8 cellular contexts compared by ENCODE assay signal in the genomic region with DNA sequence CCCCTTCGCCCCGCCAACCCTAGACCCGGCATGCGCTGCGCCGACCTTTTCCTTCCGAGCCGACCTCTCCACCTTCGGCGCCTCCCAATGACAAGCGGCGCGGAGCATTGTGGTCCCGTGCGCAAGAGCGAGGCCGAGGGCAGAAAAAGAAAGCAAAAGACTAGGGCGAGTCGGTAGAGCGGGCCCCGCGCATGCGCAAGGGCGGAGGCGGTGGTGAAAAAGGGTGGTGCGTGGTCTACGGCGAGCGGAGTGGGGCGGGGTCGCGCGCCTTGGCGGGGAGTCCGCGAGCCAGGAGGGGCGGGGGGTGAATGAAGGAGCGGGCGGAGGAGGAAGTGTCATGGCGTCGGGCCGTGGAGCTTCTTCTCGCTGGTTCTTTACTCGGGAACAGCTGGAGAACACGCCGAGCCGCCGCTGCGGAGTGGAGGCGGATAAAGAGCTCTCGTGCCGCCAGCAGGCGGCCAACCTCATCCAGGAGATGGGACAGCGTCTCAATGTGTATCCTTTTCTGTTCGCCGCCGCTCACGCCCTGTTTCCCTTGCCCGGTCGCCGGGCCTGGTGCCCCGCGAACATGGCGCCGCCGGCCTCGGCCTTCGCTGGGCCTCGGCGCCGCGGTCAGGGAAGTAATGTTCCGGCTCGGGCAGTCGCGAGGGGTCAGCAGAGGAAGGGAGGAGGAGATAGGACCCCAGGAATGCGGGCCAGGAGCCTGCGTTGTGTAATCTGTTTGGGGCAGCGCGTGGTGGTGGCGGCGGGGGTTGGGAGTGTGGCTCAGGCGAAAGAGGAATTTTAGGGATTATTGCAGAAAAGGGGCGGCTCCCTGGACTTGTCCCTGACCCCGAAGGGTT. TPM values are rescaled to one million over a fixed set of nuclear protein-coding genes. Genes with fewer than 3 reads are reported as not detected.
DNase-seq lines count a peak whose midpoint lies in the region; ATAC-seq, FAIRE-seq and TF ChIP-seq lines count a peak whose summit lies in the region.

A gene (plus strand): TSS at position 305 of the 842 bp plus-strand sequence. CDS start 33 bp downstream, at position 338.

- H2BK20ac ChIP-seq in IMR-90 (ENCODE audit: low read depth, low read length), result no peak within 1 kb of the TSS; the same call in 1 of the 2 replicates

- peak within 1 kb of the TSS; percentile 87 for H3K18ac ChIP-seq in IMR-90 (ENCODE audit: low read depth, low read length)

- H3K9ac ChIP-seq in IMR-90 (ENCODE audit: low read depth, low read length) (peak within 1 kb of the TSS; percentile 98), endothelial cell of umbilical vein (replicated peaks; ENCODE audit: extremely low read depth, insufficient read depth, low read length) (peak within 1 kb of the TSS; percentile 97)

- H3K4ac ChIP-seq in IMR-90 (ENCODE audit: low read depth, low read length), result peak within 1 kb of the TSS; percentile 94

- DNase-seq in D721Med (ENCODE audit: insufficient read length, low spot score) (peak; percentile 87), IMR-90 (peak; percentile 98), OCI-M1 (lab: John Stamatoyannopoulos, UW) (peak; percentile 99), activated T-cell treated with anti-CD3 and anti-CD28 coated beads for 24 hours (ENCODE audit: low read depth) (peak; percentile 100), endothelial cell of umbilical vein (ENCODE audit: low read depth, low spot score) (peak; percentile 99), midbrain (lab: John Stamatoyannopoulos, UW) (peak; percentile 98)
- peak; percentile 99 for DNase-seq in stimulated activated CD8-positive, alpha-beta memory T cell treated with anti-CD3 and anti-CD28 coated beads, Interleukin-2, amount 100 ng/mL, for 1 hour (ENCODE audit: low read depth in 2 of 2)

- H3K14ac ChIP-seq in IMR-90 (replicated peaks; ENCODE audit: low read depth, low read length), result peak within 1 kb of the TSS; percentile 96

- in situ Hi-C loops in IMR-90 (cut with MboI; ENCODE audit: low sequenced_read_pairs), result loop anchor here (10.0 to 25.0 kb wide), 2 partner anchors 804 to 1031 kb away; no protein-coding TSS in a partner anchor

- intact Hi-C loops in IMR-90 (cut with micrococcal nuclease) (no loop called here), endothelial cell of umbilical vein (cut with micrococcal nuclease) (loop anchor here (1.0 to 5.0 kb wide), 5 partner anchors 134 to 822 kb away; a partner anchor contains a TSS)

- TF ChIP-seq CTCF in D721Med (IDR thresholded peaks at IDR 0.05; ENCODE audit: insufficient read depth, missing control alignments) (no peak), IMR-90 (conservative IDR thresholded peaks at IDR 0.05; ENCODE audit: low read depth, low read length) (0 out of 2 replicates have a peak, but pooled peaks have one; percentile 3), endothelial cell of umbilical vein (IDR thresholded peaks at IDR 0.05; ENCODE audit: extremely low read depth in 1 of 2, insufficient read depth in 1 of 2, low read depth in 1 of 2, low read length in 2 of 2) (no peak)

- H3K4me3 ChIP-seq in IMR-90 (ENCODE audit: insufficient read depth, low read depth, low read length), result peak within 1 kb of the TSS; percentile 89
- H3K4me3 ChIP-seq in endothelial cell of umbilical vein (replicated peaks in 1 of 3; ENCODE audit: insufficient read depth in 1 of 3, low read depth in 1 of 3, low read length in 3 of 3), result peak within 1 kb of the TSS; percentile 93 to 100 (median 100)

- peak; percentile 87 for TF ChIP-seq POLR2A in IMR-90 (IDR thresholded peaks at IDR 0.05; ENCODE audit: low read depth, low read length)
- TF ChIP-seq POLR2A in endothelial cell of umbilical vein (IDR thresholded peaks at IDR 0.05; ENCODE audit: low read depth, low read length), result peak; percentile 63

- peak within 1 kb of the TSS; percentile 82 to 86 for H4K8ac ChIP-seq in IMR-90 (ENCODE audit: low read depth in 2 of 2, low read length in 2 of 2)

- BruUV-seq in IMR-90 (replicated peaks; lab: Mats Ljungman, UMichigan) (TSS peak; percentile 19), endothelial cell of umbilical vein (replicated peaks; lab: Mats Ljungman, UMichigan) (TSS peak; percentile 53)

- H4K20me1 ChIP-seq in IMR-90 (ENCODE audit: insufficient read depth, low read length) (peaks cover 35% of the 10 kb centered on the region), endothelial cell of umbilical vein (replicated peaks; ENCODE audit: control insufficient read depth, extremely low read depth, insufficient read depth, low read length) (peaks cover 21% of the 10 kb centered on the region)

- peak within 1 kb of the TSS; percentile 93 for H2BK5ac ChIP-seq in IMR-90 (ENCODE audit: low read depth, low read length, poor library complexity, severe bottlenecking)

- peak within 1 kb of the TSS; percentile 98 for H3K27ac ChIP-seq in IMR-90 (ENCODE audit: insufficient read depth, low read length)
- peak within 1 kb of the TSS; percentile 91 for H3K27ac ChIP-seq in endothelial cell of umbilical vein (ENCODE audit: insufficient read depth, low read depth, low read length)

- no peak for TF ChIP-seq RAD21 in IMR-90 (IDR thresholded peaks at IDR 0.05; ENCODE audit: low read length)

- H3K4me1 ChIP-seq in IMR-90 (ENCODE audit: control insufficient read depth, insufficient read depth, low read length) (peaks cover 2% of the 10 kb centered on the region; the same call in 1 of the 2 replicates), endothelial cell of umbilical vein (ENCODE audit: control insufficient read depth, extremely low read depth, insufficient read depth, low read length) (peaks cover 17% of the 10 kb centered on the region)

- no peak within 1 kb of the TSS; the same call in 2 of the 3 replicates for H2BK15ac ChIP-seq in IMR-90 (ENCODE audit: low read depth, low read length)

- peak within 1 kb of the TSS; percentile 97 for H3K56ac ChIP-seq in IMR-90 (ENCODE audit: extremely low read depth, insufficient read depth, low read length)

- H4K5ac ChIP-seq in IMR-90 (ENCODE audit: low read depth, low read length), result peak within 1 kb of the TSS; percentile 94

- POLR2A ChIA-PET in IMR-90 (lab: Charles Lee; ENCODE audit: unreplicated experiment) (interaction anchor here (0.6 kb wide), 1 partner anchor 946 kb away, joined by 3 read pairs; no protein-coding TSS in a partner anchor), endothelial cell of umbilical vein (lab: Charles Lee) (interaction anchor here (0.7 kb wide), 1 partner anchor 524 kb away, joined by 3 read pairs; no protein-coding TSS in a partner anchor)

- H3K79me2 ChIP-seq in endothelial cell of umbilical vein (ENCODE audit: control insufficient read depth, insufficient read depth, low read length), result peaks cover 51% of the 10 kb centered on the region

- peak within 1 kb of the TSS; percentile 95 for H4K91ac ChIP-seq in IMR-90 (ENCODE audit: insufficient read depth, low read depth, low read length)

- H3K9me3 ChIP-seq in IMR-90 (ENCODE audit: control insufficient read depth, insufficient read depth, low read length) (no peaks in the 10 kb centered on the region), endothelial cell of umbilical vein (replicated peaks; ENCODE audit: control insufficient read depth, insufficient read depth, low read length) (no peaks in the 10 kb centered on the region)

- no peak for FAIRE-seq in D721Med (lab: Jason Lieb, UNC)
- peak; percentile 95 for FAIRE-seq in endothelial cell of umbilical vein (lab: Jason Lieb, UNC)

- H3K4me2 ChIP-seq in IMR-90 (ENCODE audit: low read depth, low read length) (peak within 1 kb of the TSS; percentile 91), endothelial cell of umbilical vein (ENCODE audit: insufficient read depth, low read length) (peak within 1 kb of the TSS; percentile 99)

- no peaks in the 10 kb centered on the region; the same call in 1 of the 2 replicates for H3K9me1 ChIP-seq in IMR-90 (ENCODE audit: insufficient read depth, low read length)
- H3K9me1 ChIP-seq in endothelial cell of umbilical vein (replicated peaks; ENCODE audit: control insufficient read depth, extremely low read depth, insufficient read depth, low read length), result no peaks in the 10 kb centered on the region

- ATAC-seq in GM21528 (IDR thresholded peaks at IDR 0.05; ENCODE audit: low FRiP score, unreplicated experiment) (peak; percentile 82), IMR-90 (ENCODE audit: low read depth) (peak; percentile 91)

- CTCF ChIA-PET in IMR-90 (lab: Yijun Ruan, JAX), result interaction anchor here (0.6 kb wide), 1 partner anchor 15 kb away, joined by 3 read pairs; no protein-coding TSS in a partner anchor
- CTCF ChIA-PET in endothelial cell of umbilical vein (lab: Charles Lee), result interaction anchor here (0.7 to 2.9 kb wide), 6 partner anchors 7 to 468 kb away, joined by 3 to 17 read pairs (median 4); no protein-coding TSS in a partner anchor

- H2AFZ ChIP-seq in IMR-90 (replicated peaks; ENCODE audit: low read length, poor library complexity), result peak within 1 kb of the TSS; percentile 98
- H2AFZ ChIP-seq in endothelial cell of umbilical vein (ENCODE audit: low read depth, low read length), result peak within 1 kb of the TSS; percentile 89

- peak within 1 kb of the TSS; percentile 81 for H2BK120ac ChIP-seq in IMR-90 (ENCODE audit: low read depth, low read length)

- 0% methylated on average over 28 of the region's 85 CpGs; no CpG with 5 or more reads in 1 of the 2 experiments for WGBS in IMR-90 (ENCODE audit: extremely low coverage in 2 of 2, insufficient read length in 1 of 2), 2 experiments

- H3K36me3 ChIP-seq in IMR-90 (ENCODE audit: control insufficient read depth, insufficient read depth, low read length), result no peaks in the 10 kb centered on the region
- peaks cover 0 to 2% of the 10 kb centered on the region in 2 experiments for H3K36me3 ChIP-seq in endothelial cell of umbilical vein (ENCODE audit: control insufficient read depth in 2 of 2, extremely low read depth in 1 of 2, insufficient read depth in 2 of 2, low read length in 2 of 2)

- H3K79me1 ChIP-seq in IMR-90 (ENCODE audit: low read depth in 1 of 2, low read length in 2 of 2), result peaks cover 5 to 18% of the 10 kb centered on the region in 2 experiments; a peak in 2 of 4 replicates

- dilution Hi-C loops in IMR-90 (cut with HindIII; ENCODE audit: low sequenced_read_pairs, unreplicated experiment), result no loop called here
- dilution Hi-C loops in endothelial cell of umbilical vein (cut with MboI; ENCODE audit: extremely low pct_ligation_motif_present, low sequenced_read_pairs), result no loop called here

- peak within 1 kb of the TSS; percentile 80 for H2AK5ac ChIP-seq in IMR-90 (ENCODE audit: low read depth, low read length)

- H2AK9ac ChIP-seq in IMR-90 (replicated peaks; ENCODE audit: low read depth, low read length, poor library complexity), result peak within 1 kb of the TSS; percentile 97

- H3K27me3 ChIP-seq in IMR-90 (ENCODE audit: control insufficient read depth, insufficient read depth, low read length) (no peaks in the 10 kb centered on the region), endothelial cell of umbilical vein (ENCODE audit: control insufficient read depth in 2 of 2, insufficient read depth in 2 of 2, low read length in 2 of 2) (no peaks in the 10 kb centered on the region)

- peak within 1 kb of the TSS; percentile 100 for H3K23ac ChIP-seq in IMR-90 (ENCODE audit: low read depth, low read length)

RNA-seq across cellular contexts. Expression of the gene that starts here (rescaled TPM):
- total RNA-seq in IMR-90 (2012; rRNA removed) (30.6 and 44.6 TPM in 2 replicates), endothelial cell of umbilical vein (35.4 and 35.5 TPM in 2 replicates)
- polyA plus RNA-seq in IMR-90 (2012; rRNA removed) (6.6 and 8.8 TPM in 2 replicates), endothelial cell of umbilical vein (9.3 and 10.3 TPM in 2 replicates)
- 1.1 and 1.2 TPM in 2 replicates for polyA plus RNA-seq in IMR-90 (2012; cell fraction: cytosol; rRNA removed)
- polyA plus RNA-seq in IMR-90 (2012; cell fraction: nucleus; rRNA removed; ENCODE audit: low replicate concordance), result 9.5 and 41.4 TPM in 2 replicates
- 6.4 and 6.8 TPM in 2 replicates for polyA plus RNA-seq in endothelial cell of umbilical vein (2011; cell fraction: cytosol; rRNA removed)
- 45.1 and 53.9 TPM in 2 replicates for polyA plus RNA-seq in endothelial cell of umbilical vein (2011; cell fraction: nucleus; rRNA removed)
- 13.9 and 19.3 TPM in 2 replicates for polyA plus RNA-seq in endothelial cell of umbilical vein (2012)
- polyA minus RNA-seq in endothelial cell of umbilical vein, result 33.3 and 37.8 TPM in 2 replicates
- 8.3 TPM for polyA minus RNA-seq in endothelial cell of umbilical vein (2011; cell fraction: cytosol; rRNA and poly(A)+ RNA removed)
- 82.6 and 82.9 TPM in 2 replicates for polyA minus RNA-seq in endothelial cell of umbilical vein (2011; cell fraction: nucleus; rRNA and poly(A)+ RNA removed)

Comparison
In these comparisons a context has a peak if more than half of its experiments do, and no peak if none do; other contexts are left out.
1. Peak in every context shown above with its lines: DNase-seq, ATAC-seq, H3K4me3 ChIP-seq and H3K27ac ChIP-seq.